ENCODE assay signal across 1 cellular context in genomic region chr7:71017602-71018001, GRCh38.
TF ChIP-seq lines count a peak whose summit lies in the region.

No MANE protein-coding gene starts in this region.

TF ChIP-seq in H1, 55 proteins besides CTCF, POLR2A, EP300 and RAD21 (continued from another document):
- TF ChIP-seq SP4 (IDR thresholded peaks at IDR 0.05; ENCODE audit: low read length), result no peak
- TF ChIP-seq ASH2L (IDR thresholded peaks at IDR 0.05; ENCODE audit: low read length), result no peak
- TF ChIP-seq CREB1 (IDR thresholded peaks at IDR 0.05), result no peak
- no peak for TF ChIP-seq ATF2 (IDR thresholded peaks at IDR 0.05; ENCODE audit: low read length)
- TF ChIP-seq HDAC2 (IDR thresholded peaks at IDR 0.05; ENCODE audit: borderline replicate concordance in 1 of 2, low read depth in 2 of 2, low read length in 2 of 2), result no peak
- no peak for TF ChIP-seq MAX (IDR thresholded peaks at IDR 0.05)
- no peak for TF ChIP-seq KDM5A (IDR thresholded peaks at IDR 0.05; ENCODE audit: low read length)
